Comparison of ENCODE assay signal across 14 cellular contexts in genomic region chr11:44351898-44352498, GRCh38. TPM values are rescaled to one million over a fixed set of nuclear protein-coding genes. Genes with fewer than 3 reads are reported as not detected.
DNase-seq lines count a peak whose midpoint lies in the region; ATAC-seq and TF ChIP-seq lines count a peak whose summit lies in the region.
"Had no signal": no experiment of that assay in that cellular context is flagged by ENCODE, and none has a peak within 500 bp of the region (broad histone marks: within the 10 kb centered on the region; RNA-seq: fewer than 3 reads in every experiment).

No MANE protein-coding gene starts in this region.

- no peak overlapping the region for H3K4me3 Mint-ChIP-seq in WTC11
- H3K4me3 Mint-ChIP-seq: activated naive CD8-positive, alpha-beta T cell treated with anti-CD3 and anti-CD28 coated beads for 36 hours; CD8-positive, alpha-beta memory T cell; naive thymus-derived CD4-positive, alpha-beta T cell had no signal

- POLR2A ChIA-PET in WTC11 (lab: Charles Lee) = no interaction called here

- DNase-seq in HT-29 (ENCODE audit: low spot score) (peak; percentile 13), WTC11 (ENCODE audit: low spot score) (no peak), left lobe of liver (ENCODE audit: low spot score) (no peak), NCI-H1436 treated with DMSO at 0.1 percent for 48 hours (lab: John Stamatoyannopoulos, UW) (no peak), NCI-H2081 (lab: John Stamatoyannopoulos, UW) (no peak)
- DNase-seq in activated naive CD4-positive, alpha-beta T cell treated with anti-CD3 and anti-CD28 coated beads, Interleukin-2, amount 50 U/mL, for 72 hours (ENCODE audit: low spot score in 2 of 2) = no peak
- DNase-seq: activated naive CD8-positive, alpha-beta T cell treated with anti-CD3 and anti-CD28 coated beads for 36 hours; CD8-positive, alpha-beta memory T cell; MG63; naive thymus-derived CD4-positive, alpha-beta T cell; SHP77; sigmoid colon; substantia nigra had no signal

- 0 out of 2 replicates have a peak, but pooled peaks cover 2% of the 10 kb centered on the region for H4K20me1 ChIP-seq in DOHH2 (ENCODE audit: control insufficient read depth, insufficient read depth, low read depth, low read length)

- H3K9me2 ChIP-seq in DOHH2 (replicated peaks; ENCODE audit: control insufficient read depth, low read length) = no peaks in the 10 kb centered on the region

- no peak overlapping the region for H3K27ac ChIP-seq in DOHH2 (ENCODE audit: low read depth, low read length)
- H3K27ac ChIP-seq: sigmoid colon had no signal

- no peak overlapping the region for H3K4me2 ChIP-seq in DOHH2 (ENCODE audit: low read length)

- CTCF ChIA-PET in WTC11 (lab: Charles Lee) = interaction anchor here (0.6 to 0.9 kb wide), 2 partner anchors 20 to 167 kb away, joined by 3 read pairs; no protein-coding TSS in a partner anchor

- peaks cover 12% of the 10 kb centered on the region for H3K4me1 ChIP-seq in DOHH2 (ENCODE audit: control insufficient read depth, low read length)
- H3K4me1 ChIP-seq: sigmoid colon had no signal

- H3K27ac Mint-ChIP-seq in WTC11 = no peak overlapping the region
- H3K27ac Mint-ChIP-seq in activated naive CD4-positive, alpha-beta T cell treated with anti-CD3 and anti-CD28 coated beads, Interleukin-2, amount 50 U/mL, for 72 hours = no peak overlapping the region
- H3K27ac Mint-ChIP-seq: activated naive CD8-positive, alpha-beta T cell treated with anti-CD3 and anti-CD28 coated beads for 36 hours; CD8-positive, alpha-beta memory T cell; naive thymus-derived CD4-positive, alpha-beta T cell had no signal

- ATAC-seq in WTC11 (peak; percentile 72), left lobe of liver (peak; percentile 56)
- no peak for ATAC-seq in activated naive CD4-positive, alpha-beta T cell treated with anti-CD3 and anti-CD28 coated beads, Interleukin-2, amount 50 U/mL, for 72 hours
- ATAC-seq: naive thymus-derived CD4-positive, alpha-beta T cell had no signal

- no peaks in the 10 kb centered on the region for H3K79me2 ChIP-seq in DOHH2 (ENCODE audit: control insufficient read depth, low read length)

- no peaks in the 10 kb centered on the region for H3K36me3 ChIP-seq in DOHH2 (ENCODE audit: control insufficient read depth, low read length)
- H3K36me3 ChIP-seq: MG63, sigmoid colon had no signal

- H3K27me3 Mint-ChIP-seq in WTC11 (ENCODE audit: low read depth) = no peaks in the 10 kb centered on the region; the same call in 1 of the 2 replicates

- H3K9me3 Mint-ChIP-seq in WTC11 = no peaks in the 10 kb centered on the region
- no peaks in the 10 kb centered on the region for H3K9me3 Mint-ChIP-seq in activated naive CD4-positive, alpha-beta T cell treated with anti-CD3 and anti-CD28 coated beads, Interleukin-2, amount 50 U/mL, for 72 hours
- H3K9me3 Mint-ChIP-seq: activated naive CD8-positive, alpha-beta T cell treated with anti-CD3 and anti-CD28 coated beads for 36 hours; CD8-positive, alpha-beta memory T cell had no signal

- H3K4me1 Mint-ChIP-seq in WTC11 = peaks cover 3% of the 10 kb centered on the region; the same call in 1 of the 2 replicates
- H3K4me1 Mint-ChIP-seq: activated naive CD8-positive, alpha-beta T cell treated with anti-CD3 and anti-CD28 coated beads for 36 hours; CD8-positive, alpha-beta memory T cell had no signal

- TF ChIP-seq CTCF in DOHH2 (IDR thresholded peaks at IDR 0.05; ENCODE audit: low read depth, low read length, poor library complexity, severe bottlenecking) (peak; percentile 22), WTC11 (IDR thresholded peaks at IDR 0.05) (no peak)

- H3K36me3 Mint-ChIP-seq in WTC11 = no peaks in the 10 kb centered on the region
- no peaks in the 10 kb centered on the region for H3K36me3 Mint-ChIP-seq in activated naive CD4-positive, alpha-beta T cell treated with anti-CD3 and anti-CD28 coated beads, Interleukin-2, amount 50 U/mL, for 72 hours
- H3K36me3 Mint-ChIP-seq: activated naive CD8-positive, alpha-beta T cell treated with anti-CD3 and anti-CD28 coated beads for 36 hours; CD8-positive, alpha-beta memory T cell; naive thymus-derived CD4-positive, alpha-beta T cell had no signal

- no peak overlapping the region for H3K4me3 ChIP-seq in DOHH2 (ENCODE audit: low read length)
- H3K4me3 ChIP-seq: MG63, sigmoid colon had no signal

- no peaks in the 10 kb centered on the region for H3K9me3 ChIP-seq in DOHH2 (ENCODE audit: control insufficient read depth, insufficient read depth, low read length)
- H3K9me3 ChIP-seq: MG63, sigmoid colon had no signal

- H3K27me3 ChIP-seq in DOHH2 (ENCODE audit: control insufficient read depth, low read length) = no peaks in the 10 kb centered on the region
- H3K27me3 ChIP-seq: MG63, sigmoid colon had no signal

- H3F3A ChIP-seq in DOHH2 (ENCODE audit: control insufficient read depth, insufficient read depth) = no peaks in the 10 kb centered on the region

TF ChIP-seq in WTC11, 78 proteins besides CTCF, POLR2A, EP300 and RAD21:
- TF ChIP-seq PREB (CRISPR knock-in tag; IDR thresholded peaks at IDR 0.05; ENCODE audit: borderline replicate concordance) = no peak
- TF ChIP-seq KAT7 (CRISPR knock-in tag; IDR thresholded peaks at IDR 0.05; ENCODE audit: borderline replicate concordance) = no peak
- TF ChIP-seq STAT6 (CRISPR knock-in tag; conservative IDR thresholded peaks at IDR 0.05; ENCODE audit: low read depth) = no peak
- no peak for TF ChIP-seq ZNF423 (CRISPR knock-in tag; IDR thresholded peaks at IDR 0.05)

RNA-seq across cellular contexts. Expression of gene ALX4, which starts 42.1 kb away (rescaled TPM):
- total RNA-seq in HT-29 (2014; rRNA removed; shearing (Covaris generic)) = not detected in 2 replicates
- total RNA-seq in WTC11 (2021) (not detected in 3 replicates), left lobe of liver (not detected)
- total RNA-seq in activated naive CD4-positive, alpha-beta T cell treated with anti-CD3 and anti-CD28 coated beads, Interleukin-2, amount 50 U/mL, for 72 hours = not detected
- total RNA-seq: activated naive CD8-positive, alpha-beta T cell treated with anti-CD3 and anti-CD28 coated beads for 36 hours; CD8-positive, alpha-beta memory T cell; naive thymus-derived CD4-positive, alpha-beta T cell; sigmoid colon had no signal

Comparison
In these comparisons a context has a peak if more than half of its experiments do, and no peak if none do; other contexts are left out.
1. ATAC-seq: peak in WTC11 (single experiment) and left lobe of liver (single experiment); none in activated naive CD4-positive, alpha-beta T cell treated with anti-CD3 and anti-CD28 coated beads, Interleukin-2, amount 50 U/mL, for 72 hours (0 of 2).